Comparison of ENCODE assay signal across 2 cellular contexts in the genomic region with DNA sequence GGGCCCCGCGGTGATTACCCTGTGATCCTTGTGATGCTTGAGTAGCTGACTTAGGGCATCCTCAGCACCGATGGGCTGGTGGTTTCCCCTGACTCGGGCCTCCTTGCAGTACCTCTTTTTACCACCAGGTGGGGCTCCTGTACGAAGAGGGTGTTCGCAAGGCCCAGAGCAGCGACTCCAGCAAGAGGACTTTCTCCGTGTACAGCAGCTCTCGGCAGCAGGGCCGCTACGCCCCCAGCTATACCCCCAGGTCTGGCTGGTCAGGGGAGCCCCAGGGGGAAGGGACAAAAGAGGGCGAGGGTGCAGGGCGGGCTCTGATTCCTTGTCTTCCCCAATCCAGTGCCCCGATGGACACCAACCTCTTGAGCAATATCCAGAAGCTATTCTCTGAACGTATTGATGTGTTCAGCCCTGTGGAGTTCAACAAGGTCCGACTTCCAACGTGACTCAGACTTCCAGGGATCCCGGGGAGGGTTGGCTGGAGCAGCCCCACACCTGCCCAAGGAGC.
TF ChIP-seq lines count a peak whose summit lies in the region.

No MANE protein-coding gene starts in this region.

TF ChIP-seq in HCT116, 20 proteins besides CTCF, POLR2A, EP300 and RAD21:
- TF ChIP-seq YY1 (IDR thresholded peaks at IDR 0.05; ENCODE audit: extremely low read depth, insufficient replicate concordance, low read depth, low read length) = peak; percentile 25
- TF ChIP-seq ELF1 (IDR thresholded peaks at IDR 0.05; ENCODE audit: borderline replicate concordance, low read depth) = no peak
TF ChIP-seq in HCT116: peak in this region for 1.

TF ChIP-seq in WTC11, 78 proteins besides CTCF, POLR2A, EP300 and RAD21:
- TF ChIP-seq, protein P1, sequence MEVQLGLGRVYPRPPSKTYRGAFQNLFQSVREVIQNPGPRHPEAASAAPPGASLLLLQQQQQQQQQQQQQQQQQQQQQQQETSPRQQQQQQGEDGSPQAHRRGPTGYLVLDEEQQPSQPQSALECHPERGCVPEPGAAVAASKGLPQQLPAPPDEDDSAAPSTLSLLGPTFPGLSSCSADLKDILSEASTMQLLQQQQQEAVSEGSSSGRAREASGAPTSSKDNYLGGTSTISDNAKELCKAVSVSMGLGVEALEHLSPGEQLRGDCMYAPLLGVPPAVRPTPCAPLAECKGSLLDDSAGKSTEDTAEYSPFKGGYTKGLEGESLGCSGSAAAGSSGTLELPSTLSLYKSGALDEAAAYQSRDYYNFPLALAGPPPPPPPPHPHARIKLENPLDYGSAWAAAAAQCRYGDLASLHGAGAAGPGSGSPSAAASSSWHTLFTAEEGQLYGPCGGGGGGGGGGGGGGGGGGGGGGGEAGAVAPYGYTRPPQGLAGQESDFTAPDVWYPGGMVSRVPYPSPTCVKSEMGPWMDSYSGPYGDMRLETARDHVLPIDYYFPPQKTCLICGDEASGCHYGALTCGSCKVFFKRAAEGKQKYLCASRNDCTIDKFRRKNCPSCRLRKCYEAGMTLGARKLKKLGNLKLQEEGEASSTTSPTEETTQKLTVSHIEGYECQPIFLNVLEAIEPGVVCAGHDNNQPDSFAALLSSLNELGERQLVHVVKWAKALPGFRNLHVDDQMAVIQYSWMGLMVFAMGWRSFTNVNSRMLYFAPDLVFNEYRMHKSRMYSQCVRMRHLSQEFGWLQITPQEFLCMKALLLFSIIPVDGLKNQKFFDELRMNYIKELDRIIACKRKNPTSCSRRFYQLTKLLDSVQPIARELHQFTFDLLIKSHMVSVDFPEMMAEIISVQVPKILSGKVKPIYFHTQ (CRISPR knock-in tag; IDR thresholded peaks at IDR 0.05) = no peak
- TF ChIP-seq, protein P2, sequence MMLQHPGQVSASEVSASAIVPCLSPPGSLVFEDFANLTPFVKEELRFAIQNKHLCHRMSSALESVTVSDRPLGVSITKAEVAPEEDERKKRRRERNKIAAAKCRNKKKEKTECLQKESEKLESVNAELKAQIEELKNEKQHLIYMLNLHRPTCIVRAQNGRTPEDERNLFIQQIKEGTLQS (CRISPR knock-in tag; conservative IDR thresholded peaks at IDR 0.05) = no peak
- TF ChIP-seq, protein P3, sequence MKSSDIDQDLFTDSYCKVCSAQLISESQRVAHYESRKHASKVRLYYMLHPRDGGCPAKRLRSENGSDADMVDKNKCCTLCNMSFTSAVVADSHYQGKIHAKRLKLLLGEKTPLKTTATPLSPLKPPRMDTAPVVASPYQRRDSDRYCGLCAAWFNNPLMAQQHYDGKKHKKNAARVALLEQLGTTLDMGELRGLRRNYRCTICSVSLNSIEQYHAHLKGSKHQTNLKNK (CRISPR knock-in tag; IDR thresholded peaks at IDR 0.05) = no peak
- TF ChIP-seq ELF4 (CRISPR knock-in tag; IDR thresholded peaks at IDR 0.05; ENCODE audit: low read depth) = no peak
- no peak for TF ChIP-seq ZNF317 (CRISPR knock-in tag; IDR thresholded peaks at IDR 0.05; ENCODE audit: borderline replicate concordance, low read depth)
- TF ChIP-seq, protein P4, sequence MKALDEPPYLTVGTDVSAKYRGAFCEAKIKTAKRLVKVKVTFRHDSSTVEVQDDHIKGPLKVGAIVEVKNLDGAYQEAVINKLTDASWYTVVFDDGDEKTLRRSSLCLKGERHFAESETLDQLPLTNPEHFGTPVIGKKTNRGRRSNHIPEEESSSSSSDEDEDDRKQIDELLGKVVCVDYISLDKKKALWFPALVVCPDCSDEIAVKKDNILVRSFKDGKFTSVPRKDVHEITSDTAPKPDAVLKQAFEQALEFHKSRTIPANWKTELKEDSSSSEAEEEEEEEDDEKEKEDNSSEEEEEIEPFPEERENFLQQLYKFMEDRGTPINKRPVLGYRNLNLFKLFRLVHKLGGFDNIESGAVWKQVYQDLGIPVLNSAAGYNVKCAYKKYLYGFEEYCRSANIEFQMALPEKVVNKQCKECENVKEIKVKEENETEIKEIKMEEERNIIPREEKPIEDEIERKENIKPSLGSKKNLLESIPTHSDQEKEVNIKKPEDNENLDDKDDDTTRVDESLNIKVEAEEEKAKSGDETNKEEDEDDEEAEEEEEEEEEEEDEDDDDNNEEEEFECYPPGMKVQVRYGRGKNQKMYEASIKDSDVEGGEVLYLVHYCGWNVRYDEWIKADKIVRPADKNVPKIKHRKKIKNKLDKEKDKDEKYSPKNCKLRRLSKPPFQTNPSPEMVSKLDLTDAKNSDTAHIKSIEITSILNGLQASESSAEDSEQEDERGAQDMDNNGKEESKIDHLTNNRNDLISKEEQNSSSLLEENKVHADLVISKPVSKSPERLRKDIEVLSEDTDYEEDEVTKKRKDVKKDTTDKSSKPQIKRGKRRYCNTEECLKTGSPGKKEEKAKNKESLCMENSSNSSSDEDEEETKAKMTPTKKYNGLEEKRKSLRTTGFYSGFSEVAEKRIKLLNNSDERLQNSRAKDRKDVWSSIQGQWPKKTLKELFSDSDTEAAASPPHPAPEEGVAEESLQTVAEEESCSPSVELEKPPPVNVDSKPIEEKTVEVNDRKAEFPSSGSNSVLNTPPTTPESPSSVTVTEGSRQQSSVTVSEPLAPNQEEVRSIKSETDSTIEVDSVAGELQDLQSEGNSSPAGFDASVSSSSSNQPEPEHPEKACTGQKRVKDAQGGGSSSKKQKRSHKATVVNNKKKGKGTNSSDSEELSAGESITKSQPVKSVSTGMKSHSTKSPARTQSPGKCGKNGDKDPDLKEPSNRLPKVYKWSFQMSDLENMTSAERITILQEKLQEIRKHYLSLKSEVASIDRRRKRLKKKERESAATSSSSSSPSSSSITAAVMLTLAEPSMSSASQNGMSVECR (CRISPR knock-in tag; IDR thresholded peaks at IDR 0.05; ENCODE audit: borderline replicate concordance) = 0 out of 2 replicates have a peak, but pooled peaks have one; percentile 29
- TF ChIP-seq GTF2I (CRISPR knock-in tag; conservative IDR thresholded peaks at IDR 0.05) = no peak
- TF ChIP-seq, protein P5, sequence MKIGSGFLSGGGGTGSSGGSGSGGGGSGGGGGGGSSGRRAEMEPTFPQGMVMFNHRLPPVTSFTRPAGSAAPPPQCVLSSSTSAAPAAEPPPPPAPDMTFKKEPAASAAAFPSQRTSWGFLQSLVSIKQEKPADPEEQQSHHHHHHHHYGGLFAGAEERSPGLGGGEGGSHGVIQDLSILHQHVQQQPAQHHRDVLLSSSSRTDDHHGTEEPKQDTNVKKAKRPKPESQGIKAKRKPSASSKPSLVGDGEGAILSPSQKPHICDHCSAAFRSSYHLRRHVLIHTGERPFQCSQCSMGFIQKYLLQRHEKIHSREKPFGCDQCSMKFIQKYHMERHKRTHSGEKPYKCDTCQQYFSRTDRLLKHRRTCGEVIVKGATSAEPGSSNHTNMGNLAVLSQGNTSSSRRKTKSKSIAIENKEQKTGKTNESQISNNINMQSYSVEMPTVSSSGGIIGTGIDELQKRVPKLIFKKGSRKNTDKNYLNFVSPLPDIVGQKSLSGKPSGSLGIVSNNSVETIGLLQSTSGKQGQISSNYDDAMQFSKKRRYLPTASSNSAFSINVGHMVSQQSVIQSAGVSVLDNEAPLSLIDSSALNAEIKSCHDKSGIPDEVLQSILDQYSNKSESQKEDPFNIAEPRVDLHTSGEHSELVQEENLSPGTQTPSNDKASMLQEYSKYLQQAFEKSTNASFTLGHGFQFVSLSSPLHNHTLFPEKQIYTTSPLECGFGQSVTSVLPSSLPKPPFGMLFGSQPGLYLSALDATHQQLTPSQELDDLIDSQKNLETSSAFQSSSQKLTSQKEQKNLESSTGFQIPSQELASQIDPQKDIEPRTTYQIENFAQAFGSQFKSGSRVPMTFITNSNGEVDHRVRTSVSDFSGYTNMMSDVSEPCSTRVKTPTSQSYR (CRISPR knock-in tag; IDR thresholded peaks at IDR 0.05) = no peak
- no peak for TF ChIP-seq SP1 (CRISPR knock-in tag; conservative IDR thresholded peaks at IDR 0.05)
- TF ChIP-seq, protein P6, sequence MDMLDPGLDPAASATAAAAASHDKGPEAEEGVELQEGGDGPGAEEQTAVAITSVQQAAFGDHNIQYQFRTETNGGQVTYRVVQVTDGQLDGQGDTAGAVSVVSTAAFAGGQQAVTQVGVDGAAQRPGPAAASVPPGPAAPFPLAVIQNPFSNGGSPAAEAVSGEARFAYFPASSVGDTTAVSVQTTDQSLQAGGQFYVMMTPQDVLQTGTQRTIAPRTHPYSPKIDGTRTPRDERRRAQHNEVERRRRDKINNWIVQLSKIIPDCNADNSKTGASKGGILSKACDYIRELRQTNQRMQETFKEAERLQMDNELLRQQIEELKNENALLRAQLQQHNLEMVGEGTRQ (CRISPR knock-in tag; IDR thresholded peaks at IDR 0.05) = no peak
- TF ChIP-seq ZNF416 (CRISPR knock-in tag; IDR thresholded peaks at IDR 0.05) = no peak
- no peak for TF ChIP-seq STAT6 (CRISPR knock-in tag; conservative IDR thresholded peaks at IDR 0.05; ENCODE audit: low read depth)
- TF ChIP-seq PRDM15 (CRISPR knock-in tag; IDR thresholded peaks at IDR 0.05) = no peak
- no peak for TF ChIP-seq SMAD4 (CRISPR knock-in tag; IDR thresholded peaks at IDR 0.05)
- no peak for TF ChIP-seq OVOL2 (CRISPR knock-in tag; IDR thresholded peaks at IDR 0.05; ENCODE audit: borderline replicate concordance)
- no peak for TF ChIP-seq ZNF396 (CRISPR knock-in tag; IDR thresholded peaks at IDR 0.05; ENCODE audit: borderline replicate concordance)
- TF ChIP-seq, protein P7, sequence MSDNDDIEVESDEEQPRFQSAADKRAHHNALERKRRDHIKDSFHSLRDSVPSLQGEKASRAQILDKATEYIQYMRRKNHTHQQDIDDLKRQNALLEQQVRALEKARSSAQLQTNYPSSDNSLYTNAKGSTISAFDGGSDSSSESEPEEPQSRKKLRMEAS (CRISPR knock-in tag; IDR thresholded peaks at IDR 0.05) = 0 out of 2 replicates have a peak, but pooled peaks have one; percentile 12
